Comparison of ENCODE assay signal across 8 cellular contexts in the genomic region with DNA sequence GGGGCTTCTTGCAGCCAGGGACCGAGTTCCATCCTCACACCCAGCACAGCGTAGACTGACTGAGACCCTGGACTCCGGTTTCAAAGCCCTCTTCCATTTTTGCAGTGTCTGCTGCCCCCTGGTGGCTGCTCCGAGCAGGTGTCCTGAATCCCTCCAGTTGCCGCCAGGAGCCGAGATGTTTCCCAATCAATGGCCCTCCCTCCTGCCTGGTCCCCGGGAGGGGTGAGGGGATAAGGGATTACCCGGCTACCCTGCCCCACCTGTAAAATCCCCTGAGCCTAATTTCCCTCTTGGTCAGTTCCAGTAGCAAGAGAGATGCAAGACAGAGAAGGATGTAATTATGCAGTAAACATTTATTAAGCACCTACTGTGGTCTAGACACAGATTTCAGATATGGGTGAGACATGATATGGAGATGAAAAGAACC. TPM values are rescaled to one million over a fixed set of nuclear protein-coding genes. Genes with fewer than 3 reads are reported as not detected.
A peak's percentile ranks its signal among the peaks of the same experiment; 100 is the strongest.
DNase-seq lines count a peak whose midpoint lies in the region; ATAC-seq and TF ChIP-seq lines count a peak whose summit lies in the region.

No MANE protein-coding gene starts in this region.

- POLR2A ChIA-PET in activated CD8-positive, alpha-beta T cell treated with anti-CD3 and anti-CD28 coated beads for 36 hours (lab: Charles Lee), result no interaction called here

- H3K27ac Mint-ChIP-seq in activated CD8-positive, alpha-beta T cell treated with anti-CD3 and anti-CD28 coated beads for 36 hours, result no peak overlapping the region
- no peak overlapping the region for H3K27ac Mint-ChIP-seq in memory B cell

- peaks cover 5% of the 10 kb centered on the region for H3K4me1 Mint-ChIP-seq in activated CD8-positive, alpha-beta T cell treated with anti-CD3 and anti-CD28 coated beads for 36 hours (ENCODE audit: low read depth)
- peaks cover 4% of the 10 kb centered on the region for H3K4me1 Mint-ChIP-seq in memory B cell

- H3K4me3 ChIP-seq in effector memory CD4-positive, alpha-beta T cell (ENCODE audit: insufficient read depth, low read depth, low read length, poor library complexity, severe bottlenecking), result no peak overlapping the region

- no peaks in the 10 kb centered on the region for H3K9me3 Mint-ChIP-seq in activated CD8-positive, alpha-beta T cell treated with anti-CD3 and anti-CD28 coated beads for 36 hours
- H3K9me3 Mint-ChIP-seq in memory B cell, result peaks cover 2% of the 10 kb centered on the region

- H3K27ac ChIP-seq in effector memory CD4-positive, alpha-beta T cell (ENCODE audit: insufficient read depth, low read length, poor library complexity, severe bottlenecking), result no peak overlapping the region

- H3K36me3 Mint-ChIP-seq in activated CD8-positive, alpha-beta T cell treated with anti-CD3 and anti-CD28 coated beads for 36 hours (ENCODE audit: low read depth), result no peaks in the 10 kb centered on the region
- H3K36me3 Mint-ChIP-seq in memory B cell, result peaks cover 4% of the 10 kb centered on the region

- H3K36me3 ChIP-seq in effector memory CD4-positive, alpha-beta T cell (ENCODE audit: control insufficient read depth, insufficient read depth, low read length), result no peaks in the 10 kb centered on the region

- intact Hi-C loops in activated CD8-positive, alpha-beta T cell treated with anti-CD3 and anti-CD28 coated beads for 36 hours (cut with micrococcal nuclease), result loop anchor here (10.0 kb wide), 1 partner anchor 289 kb away; no protein-coding TSS in a partner anchor

- peak; percentile 72 for ATAC-seq in activated CD8-positive, alpha-beta T cell treated with anti-CD3 and anti-CD28 coated beads for 36 hours
- ATAC-seq in memory B cell (ENCODE audit: low read depth) (peak; percentile 67), HG02610 (IDR thresholded peaks at IDR 0.05; ENCODE audit: unreplicated experiment) (no peak)

- H3K27me3 Mint-ChIP-seq in activated CD8-positive, alpha-beta T cell treated with anti-CD3 and anti-CD28 coated beads for 36 hours, result peaks cover 8% of the 10 kb centered on the region
- H3K27me3 Mint-ChIP-seq in memory B cell, result peaks cover 4% of the 10 kb centered on the region

- DNase-seq in AG08396 (ENCODE audit: low spot score) (peak; percentile 93), H4 (ENCODE audit: low spot score) (peak; percentile 63), NCI-H748 (lab: John Stamatoyannopoulos, UW; ENCODE audit: unreplicated experiment) (peak; percentile 74), memory B cell (ENCODE audit: low spot score in 2 of 2) (peak; percentile 65 to 75)
- peak; percentile 79 for DNase-seq in activated CD8-positive, alpha-beta T cell treated with anti-CD3 and anti-CD28 coated beads for 36 hours
- peak; percentile 24 to 59 (median 46) for DNase-seq in effector memory CD4-positive, alpha-beta T cell
- peak; percentile 62 for DNase-seq in stimulated activated CD8-positive, alpha-beta memory T cell treated with anti-CD3 and anti-CD28 coated beads, Interleukin-15, amount 100 ng/mL, for 24 hours (ENCODE audit: low read depth)

- CTCF ChIA-PET in activated CD8-positive, alpha-beta T cell treated with anti-CD3 and anti-CD28 coated beads for 36 hours (lab: Charles Lee), result interaction anchor here (0.9 to 1.9 kb wide), 5 partner anchors 10 to 420 kb away, joined by 3 to 4 read pairs (median 3); no protein-coding TSS in a partner anchor

- peak; percentile 97 for TF ChIP-seq CTCF in activated CD8-positive, alpha-beta T cell treated with anti-CD3 and anti-CD28 coated beads for 36 hours (IDR thresholded peaks at IDR 0.05)

- H3K4me1 ChIP-seq in effector memory CD4-positive, alpha-beta T cell (ENCODE audit: control insufficient read depth, insufficient read depth, low read length, poor library complexity, severe bottlenecking), result no peaks in the 10 kb centered on the region

- H3K4me3 Mint-ChIP-seq in activated CD8-positive, alpha-beta T cell treated with anti-CD3 and anti-CD28 coated beads for 36 hours, result no peak overlapping the region
- no peak overlapping the region for H3K4me3 Mint-ChIP-seq in memory B cell

- H3K9me3 ChIP-seq in effector memory CD4-positive, alpha-beta T cell (ENCODE audit: control insufficient read depth, low read length), result no peaks in the 10 kb centered on the region

- no peaks in the 10 kb centered on the region for H3K27me3 ChIP-seq in effector memory CD4-positive, alpha-beta T cell (replicated peaks; ENCODE audit: control insufficient read depth, insufficient read depth, low read length, poor library complexity, severe bottlenecking)

RNA-seq across cellular contexts. Expression of gene PHETA1, which starts 55.0 kb away (rescaled TPM):
- 2.1 and 3.5 TPM in 2 replicates for total RNA-seq in H4 (2014; rRNA removed; shearing (Covaris generic))
- total RNA-seq in activated CD8-positive, alpha-beta T cell treated with anti-CD3 and anti-CD28 coated beads for 36 hours, result 1 to 10 TPM; 1.2 to 1.7 TPM
